ENCODE assay signal across 8 cellular contexts in genomic region chr13:32472194-32472621, GRCh38. TPM values are rescaled to one million over a fixed set of nuclear protein-coding genes. Genes with fewer than 3 reads are reported as not detected.
DNase-seq lines count a peak whose midpoint lies in the region; ATAC-seq and TF ChIP-seq lines count a peak whose summit lies in the region.

No MANE protein-coding gene starts in this region.

- no peak overlapping the region for H3K4me3 Mint-ChIP-seq in HFFc6

- POLR2A ChIA-PET in PC-9 (lab: Charles Lee; ENCODE audit: unreplicated experiment): no interaction called here

- no peaks in the 10 kb centered on the region; the same call in 1 of the 2 replicates for H3K27me3 Mint-ChIP-seq in HFFc6 (ENCODE audit: insufficient read depth)

- no peak overlapping the region for H3K27ac ChIP-seq in PC-9

- H3K4me1 Mint-ChIP-seq in HFFc6 (ENCODE audit: low read depth): no peaks in the 10 kb centered on the region

- BruUV-seq in PC-9 (replicated peaks; lab: Mats Ljungman, UMichigan): no TSS peak

- no peaks in the 10 kb centered on the region for H3K27me3 ChIP-seq in PC-9 (ENCODE audit: insufficient read depth, low read depth)

- H2AFZ ChIP-seq in PC-9: no peak overlapping the region

- H3K9me3 Mint-ChIP-seq in HFFc6: no peaks in the 10 kb centered on the region

- H3K9me3 ChIP-seq in PC-9 (ENCODE audit: insufficient read depth, low read depth): no peaks in the 10 kb centered on the region

- no peaks in the 10 kb centered on the region for H3K79me2 ChIP-seq in PC-9 (ENCODE audit: low read depth)

- no peak overlapping the region for H3K4me3 ChIP-seq in PC-9

- 0 out of 2 replicates have a peak, but pooled peaks cover 4% of the 10 kb centered on the region for H3F3A ChIP-seq in PC-9 (ENCODE audit: insufficient read depth, low read depth)

- no peaks in the 10 kb centered on the region for H3K36me3 ChIP-seq in PC-9 (ENCODE audit: low read depth)

- CTCF ChIA-PET in PC-9 (lab: Charles Lee): no interaction called here

- intact Hi-C loops in PC-9 (cut with micrococcal nuclease; ENCODE audit: unreplicated experiment): no loop called here

- ATAC-seq in GM18498 (IDR thresholded peaks at IDR 0.05; ENCODE audit: unreplicated experiment) (peak; percentile 83), GM21367 (IDR thresholded peaks at IDR 0.05; ENCODE audit: unreplicated experiment) (peak; percentile 83), HG03520 (IDR thresholded peaks at IDR 0.05; ENCODE audit: unreplicated experiment) (peak; percentile 62)

- no peaks in the 10 kb centered on the region for H3K9me2 ChIP-seq in PC-9 (ENCODE audit: insufficient read depth)

- no peak overlapping the region for H3K4me2 ChIP-seq in PC-9

- H3K4me1 ChIP-seq in PC-9 (replicated peaks; ENCODE audit: insufficient read depth): peaks cover 17% of the 10 kb centered on the region

- no peak overlapping the region for H3K27ac Mint-ChIP-seq in HFFc6

- DNase-seq in hepatic stellate cell (ENCODE audit: low spot score) (peak; percentile 8), NCI-H526 treated with DMSO at 0.1 percent for 48 hours (lab: John Stamatoyannopoulos, UW) (no peak), PC-9 (no peak), NCI-H226 (no peak), HFFc6 (no peak)

- H4K20me1 ChIP-seq in PC-9 (ENCODE audit: insufficient read depth): no peaks in the 10 kb centered on the region

- TF ChIP-seq CTCF in PC-9 (conservative IDR thresholded peaks at IDR 0.05): no peak
- no peak for TF ChIP-seq CTCF in HFFc6 (IDR thresholded peaks at IDR 0.05)

- H3K36me3 Mint-ChIP-seq in HFFc6 (ENCODE audit: low read depth): no peaks in the 10 kb centered on the region

RNA-seq across cellular contexts. Expression of gene N4BP2L1, which starts 44.3 kb away (rescaled TPM):
- 3.0 and 4.0 TPM in 2 replicates for total RNA-seq in PC-9 (2021)
- total RNA-seq in HFFc6 (2021; fragmentation: NEBNext Ultra II Directional; extraction: Animal tissue kit (Norgen Biotek cat#: 25700)): under 1 TPM; 0.08 to 0.60 (median 0.33) TPM
